In the genomic region with DNA sequence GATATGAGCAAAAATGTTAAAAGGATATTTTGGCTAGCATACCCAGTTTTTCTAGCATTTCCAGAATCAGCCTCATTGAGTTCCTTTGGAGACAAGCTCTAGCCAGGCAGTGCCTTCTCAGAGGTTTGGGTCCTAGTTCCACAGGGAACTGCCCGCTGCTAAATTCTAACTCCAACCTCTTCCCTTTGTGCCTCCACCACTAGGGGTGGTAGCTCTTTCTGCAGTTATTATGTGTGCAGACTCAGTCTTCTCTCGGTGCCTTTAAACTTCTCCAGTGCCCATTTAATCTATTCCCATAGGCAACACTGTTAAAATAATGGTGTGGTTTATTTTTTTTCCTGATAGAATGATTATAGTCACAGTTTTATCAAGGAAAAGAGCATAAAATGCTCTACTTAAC, we compare ENCODE assay signal across 13 cellular contexts. TPM values are rescaled to one million over a fixed set of nuclear protein-coding genes. Genes with fewer than 3 reads are reported as not detected.
DNase-seq lines count a peak whose midpoint lies in the region; ATAC-seq and TF ChIP-seq lines count a peak whose summit lies in the region.
"Had no signal": no experiment of that assay in that cellular context is flagged by ENCODE, and none has a peak within 500 bp of the region (broad histone marks: within the 10 kb centered on the region; RNA-seq: fewer than 3 reads in every experiment).

No MANE protein-coding gene starts in this region.

- H3K27me3 ChIP-seq in BE2C (no peaks in the 10 kb centered on the region), SU-DHL-6 (ENCODE audit: low read length) (no peaks in the 10 kb centered on the region), left lung (no peaks in the 10 kb centered on the region), breast epithelium (no peaks in the 10 kb centered on the region)
- H3K27me3 ChIP-seq: transverse colon had no signal

- H3F3A ChIP-seq in SU-DHL-6 (ENCODE audit: insufficient read depth): no peaks in the 10 kb centered on the region

- H2AFZ ChIP-seq in SU-DHL-6 (ENCODE audit: low read depth, low read length, severe bottlenecking): no peak overlapping the region

- intact Hi-C loops in left lung (cut with DNase I): no loop called here
- intact Hi-C loops in breast epithelium (cut with DNase I; ENCODE audit: low total_unique reads): no loop called here

- H3K27ac ChIP-seq in SU-DHL-6 (ENCODE audit: low read depth, low read length) (no peak overlapping the region), left lung (no peak overlapping the region), breast epithelium (no peak overlapping the region)
- H3K27ac ChIP-seq: epithelial cell of prostate, prostate gland, transverse colon had no signal

- H3K9me3 ChIP-seq in BE2C (no peaks in the 10 kb centered on the region), SU-DHL-6 (ENCODE audit: insufficient read depth, low read length) (no peaks in the 10 kb centered on the region), left lung (no peaks in the 10 kb centered on the region), breast epithelium (no peaks in the 10 kb centered on the region)
- H3K9me3 ChIP-seq: prostate gland, transverse colon had no signal

- H3K36me3 ChIP-seq in BE2C: no peaks in the 10 kb centered on the region
- H3K36me3 ChIP-seq in SU-DHL-6 (ENCODE audit: low read length): no peaks in the 10 kb centered on the region
- no peaks in the 10 kb centered on the region for H3K36me3 ChIP-seq in left lung
- no peaks in the 10 kb centered on the region for H3K36me3 ChIP-seq in breast epithelium
- H3K36me3 ChIP-seq: prostate gland, transverse colon had no signal

- H3K9ac ChIP-seq in SU-DHL-6 (ENCODE audit: low read length): no peak overlapping the region

- no peak overlapping the region for H3K4me2 ChIP-seq in SU-DHL-6 (ENCODE audit: low read depth, low read length, poor library complexity, severe bottlenecking)

- H3K4me1 ChIP-seq in BE2C (no peaks in the 10 kb centered on the region), left lung (no peaks in the 10 kb centered on the region), breast epithelium (no peaks in the 10 kb centered on the region)
- H3K4me1 ChIP-seq: prostate gland had no signal

- H3K79me2 ChIP-seq in SU-DHL-6 (ENCODE audit: insufficient read depth, low read length): no peaks in the 10 kb centered on the region

- TF ChIP-seq POLR2A in breast epithelium (IDR thresholded peaks at IDR 0.05): no peak

- H4K20me1 ChIP-seq in SU-DHL-6 (ENCODE audit: low read depth, low read length): no peaks in the 10 kb centered on the region

- H3K9me2 ChIP-seq in SU-DHL-6 (replicated peaks; ENCODE audit: insufficient read depth, low read length): no peaks in the 10 kb centered on the region

- no peak for ATAC-seq in left lung
- no peak for ATAC-seq in HG03108 (IDR thresholded peaks at IDR 0.05; ENCODE audit: unreplicated experiment)
- ATAC-seq: activated naive CD8-positive, alpha-beta T cell treated with anti-CD3 and anti-CD28 coated beads, Interleukin-2, amount 50 U/mL, for 24 hours had no signal

- H3K4me3 ChIP-seq in BE2C (ENCODE audit: low read depth, low read length) (no peak overlapping the region), HFF-Myc (replicated peaks; ENCODE audit: low read depth, low read length) (no peak overlapping the region), SU-DHL-6 (ENCODE audit: insufficient read depth, low read length, poor library complexity, severe bottlenecking) (no peak overlapping the region), left lung (no peak overlapping the region), breast epithelium (no peak overlapping the region)
- H3K4me3 ChIP-seq: prostate gland, transverse colon had no signal

- DNase-seq in BE2C: no peak
- DNase-seq in HFF-Myc (ENCODE audit: extremely low read depth, low read depth): no peak
- peak; percentile 61 for DNase-seq in iPS-NIHi11 (ENCODE audit: low spot score)
- DNase-seq in left lung: no peak
- DNase-seq in NCI-H526 treated with DMSO at 0.1 percent for 48 hours (lab: John Stamatoyannopoulos, UW): no peak
- no peak for DNase-seq in breast epithelium (ENCODE audit: low spot score in 2 of 2)
- DNase-seq: activated naive CD8-positive, alpha-beta T cell treated with anti-CD3 and anti-CD28 coated beads, Interleukin-2, amount 50 U/mL, for 24 hours; NCI-H1436 treated with DMSO at 0.1 percent for 48 hours; transverse colon had no signal

- TF ChIP-seq CTCF in BE2C (IDR thresholded peaks at IDR 0.05; ENCODE audit: low read depth, low read length) (peak; percentile 57), HFF-Myc (IDR thresholded peaks at IDR 0.05; ENCODE audit: low read depth, low read length, missing control alignments) (peak; percentile 35), SU-DHL-6 (IDR thresholded peaks at IDR 0.05; ENCODE audit: insufficient read depth, low read length, poor library complexity, severe bottlenecking) (peak; percentile 18), left lung (IDR thresholded peaks at IDR 0.05) (no peak), breast epithelium (IDR thresholded peaks at IDR 0.05) (no peak)

RNA-seq across cellular contexts. Expression of a gene that starts 21.5 kb away (rescaled TPM):
- polyA plus RNA-seq in BE2C (2012; ENCODE audit: insufficient read depth, insufficient read length, low read depth): 852 TPM
- 100 to 1,000 TPM; 402 to 517 TPM for total RNA-seq in left lung
- total RNA-seq in breast epithelium: 100 to 1,000 TPM; 327 to 469 (median 356) TPM

RNA-seq across cellular contexts. Expression of a gene that starts 56.6 kb away (rescaled TPM):
- polyA plus RNA-seq in BE2C (2012; ENCODE audit: insufficient read depth, insufficient read length, low read depth): 42.7 TPM
- total RNA-seq in left lung (10 to 100 TPM; 53.4 to 60.2 TPM), breast epithelium (100 to 1,000 TPM in 1 of 3 donors, 10 to 100 TPM in 2; 42.9 to 115 (median 67.8) TPM)

Comparison
In these comparisons a context has a peak if more than half of its experiments do, and no peak if none do; other contexts are left out.
1. CTCF ChIP-seq: peak in BE2C (single experiment), HFF-Myc (single experiment) and SU-DHL-6 (single experiment); none in left lung (0 of 2) and breast epithelium (0 of 3).